ENCODE assay signal across 21 cellular contexts in genomic region chr9:97704851-97705250, GRCh38. TPM values are rescaled to one million over a fixed set of nuclear protein-coding genes. Genes with fewer than 3 reads are reported as not detected.
DNase-seq lines count a peak whose midpoint lies in the region; ATAC-seq and TF ChIP-seq lines count a peak whose summit lies in the region.
"Had no signal": no experiment of that assay in that cellular context is flagged by ENCODE, and none has a peak within 500 bp of the region (broad histone marks: within the 10 kb centered on the region; RNA-seq: fewer than 3 reads in every experiment).

No MANE protein-coding gene starts in this region.

- H3K4me2 ChIP-seq in KMS-11, result peak overlapping the region; percentile 88; the same call in 1 of the 2 replicates

- H3K9me3 ChIP-seq in body of pancreas, result no peaks in the 10 kb centered on the region
- H3K9me3 ChIP-seq: HAP-1, sigmoid colon, upper lobe of right lung had no signal

- no peaks in the 10 kb centered on the region for H4K20me1 ChIP-seq in KMS-11 (ENCODE audit: insufficient read depth)

- DNase-seq in body of pancreas (no peak), iris pigment epithelial cell (ENCODE audit: low read depth) (peak; percentile 21), G401 (ENCODE audit: low spot score) (no peak), NCI-H2171 treated with DMSO at 0.1 percent for 48 hours (lab: John Stamatoyannopoulos, UW) (no peak), SKM-1 (lab: John Stamatoyannopoulos, UW; ENCODE audit: unreplicated experiment) (no peak)
- DNase-seq: activated CD4-positive, CD25-positive, alpha-beta regulatory T cell treated with anti-CD3 and anti-CD28 coated beads, Interleukin-2, amount 50 U/mL, for 72 hours; activated naive CD4-positive, alpha-beta T cell; CD8-positive, alpha-beta T cell; dermis blood vessel endothelial cell; NCI-H510A treated with DMSO at 0.1 percent for 48 hours; occipital lobe; SIG-M5; sigmoid colon; stimulated activated CD4-positive, alpha-beta T cell treated with anti-CD3 and anti-CD28 coated beads, Interleukin-1b, Interleukin-23, amount 100 ng/mL, for 48 hours; T1000; upper lobe of right lung had no signal

- in situ Hi-C loops in G401 (cut with HindIII; ENCODE audit: low sequenced_read_pairs), result no loop called here

- H2AFZ ChIP-seq in ACC112 (ENCODE audit: low read length, unreplicated experiment) (no peak overlapping the region), KMS-11 (ENCODE audit: low read depth) (no peak overlapping the region)

- H3K79me2 ChIP-seq in ACC112 (ENCODE audit: control insufficient read depth, insufficient read depth, low read length, unreplicated experiment), result no peaks in the 10 kb centered on the region
- H3K79me2 ChIP-seq in KMS-11 (ENCODE audit: insufficient read depth, low read depth), result no peaks in the 10 kb centered on the region

- H3K4me3 ChIP-seq in ACC112 (ENCODE audit: low read depth, low read length), result no peak overlapping the region
- no peak overlapping the region for H3K4me3 ChIP-seq in KMS-11 (IDR thresholded peaks at IDR 0.05; ENCODE audit: insufficient read depth, low read depth, low read length)
- H3K4me3 ChIP-seq in body of pancreas, result no peak overlapping the region
- H3K4me3 ChIP-seq: HAP-1, K562, sigmoid colon, upper lobe of right lung had no signal

- no peak for ATAC-seq in body of pancreas
- ATAC-seq in activated CD4-positive, CD25-positive, alpha-beta regulatory T cell treated with anti-CD3 and anti-CD28 coated beads, Interleukin-2, amount 50 U/mL, for 24 hours, result no peak
- ATAC-seq: K562, upper lobe of right lung had no signal

- H3K9ac ChIP-seq in KMS-11, result no peak overlapping the region

- peaks cover 19% of the 10 kb centered on the region for H3K4me1 ChIP-seq in ACC112 (ENCODE audit: control insufficient read depth, insufficient read depth, low read length, unreplicated experiment)
- H3K4me1 ChIP-seq in KMS-11 (ENCODE audit: low read depth, poor library complexity, severe bottlenecking), result peaks cover 44% of the 10 kb centered on the region
- H3K4me1 ChIP-seq in body of pancreas, result peaks cover 13% of the 10 kb centered on the region
- H3K4me1 ChIP-seq: HAP-1, upper lobe of right lung had no signal

- no peaks in the 10 kb centered on the region for H3K36me3 ChIP-seq in ACC112 (ENCODE audit: insufficient read depth, low read length)
- no peaks in the 10 kb centered on the region for H3K36me3 ChIP-seq in KMS-11 (ENCODE audit: insufficient read depth)
- no peaks in the 10 kb centered on the region for H3K36me3 ChIP-seq in body of pancreas (replicated peaks in 1 of 2; ENCODE audit: insufficient read depth in 1 of 2, low read depth in 2 of 2)
- H3K36me3 ChIP-seq: HAP-1, sigmoid colon, upper lobe of right lung had no signal

- H3K27me3 ChIP-seq in ACC112 (ENCODE audit: insufficient read depth, low read length) (no peaks in the 10 kb centered on the region; the same call in 1 of the 2 replicates), KMS-11 (ENCODE audit: insufficient read depth, low read depth) (peaks cover 4% of the 10 kb centered on the region; the same call in 1 of the 2 replicates), body of pancreas (no peaks in the 10 kb centered on the region)
- H3K27me3 ChIP-seq: sigmoid colon had no signal

- TF ChIP-seq CTCF in KMS-11 (conservative IDR thresholded peaks at IDR 0.05; ENCODE audit: low read depth, low read length) (no peak), body of pancreas (IDR thresholded peaks at IDR 0.05) (no peak)

- no peak for TF ChIP-seq POLR2A in body of pancreas (IDR thresholded peaks at IDR 0.05)

- WGBS in body of pancreas, 2 donors, result 81 to 86% methylated on average over 4 of the region's 4 CpGs

- intact Hi-C loops in body of pancreas (cut with DNase I), result no loop called here

- H3K27ac ChIP-seq in ACC112 (ENCODE audit: low read depth, low read length) (peak overlapping the region; percentile 94; the same call in 1 of the 2 replicates), KMS-11 (no peak overlapping the region), body of pancreas (peak overlapping the region in 3 of 4 donors; percentile 66 to 84 (median 73))
- H3K27ac ChIP-seq: upper lobe of right lung had no signal

RNA-seq across cellular contexts. Expression of gene XPA, which starts 7.7 kb away (rescaled TPM):
- total RNA-seq in body of pancreas, result 10 to 100 TPM in 1 of 2 donors, 1 to 10 TPM in 1; 9.6 to 15.8 TPM
- total RNA-seq in G401 (2014; rRNA removed; shearing (Covaris generic)), result 7.9 and 11.4 TPM in 2 replicates
